Comparison of ENCODE assay signal across 8 cellular contexts in the genomic region with DNA sequence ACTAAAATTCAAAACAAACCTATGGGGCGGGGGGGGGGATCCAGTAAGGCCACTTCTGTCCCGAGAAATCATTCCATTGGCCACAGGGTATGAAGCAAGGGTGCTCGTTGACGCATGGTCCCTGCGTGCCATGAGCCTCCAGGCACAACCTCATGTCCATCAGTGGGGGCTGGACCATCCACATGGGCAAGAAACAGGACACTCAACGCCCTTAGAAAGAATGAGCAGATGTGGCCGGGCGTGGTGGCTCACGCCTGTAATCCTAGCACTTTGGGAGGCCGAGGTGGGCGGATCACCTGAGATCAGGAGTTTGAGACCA. TPM values are rescaled to one million over a fixed set of nuclear protein-coding genes. Genes with fewer than 3 reads are reported as not detected.
DNase-seq lines count a peak whose midpoint lies in the region; ATAC-seq and TF ChIP-seq lines count a peak whose summit lies in the region.

No MANE protein-coding gene starts in this region.

- no peak for TF ChIP-seq POLR2A in transverse colon (IDR thresholded peaks at IDR 0.05)

- no peaks in the 10 kb centered on the region for H3K9me3 Mint-ChIP-seq in activated T-cell treated with anti-CD3 and anti-CD28 coated beads, Interleukin-2, amount 50 U/mL, for 72 hours

- ATAC-seq in activated T-cell treated with anti-CD3 and anti-CD28 coated beads, Interleukin-2, amount 50 U/mL, for 72 hours (replicated peaks in 1 of 2) = no peak
- ATAC-seq in mucosa of descending colon (peak; percentile 8), HG03108 (IDR thresholded peaks at IDR 0.05; ENCODE audit: unreplicated experiment) (no peak)

- peaks cover 10% of the 10 kb centered on the region for H3K4me1 Mint-ChIP-seq in activated T-cell treated with anti-CD3 and anti-CD28 coated beads, Interleukin-2, amount 50 U/mL, for 72 hours (ENCODE audit: low read depth)

- no peak for TF ChIP-seq CTCF in colonic mucosa (IDR thresholded peaks at IDR 0.05)
- no peak for TF ChIP-seq CTCF in mucosa of descending colon (IDR thresholded peaks at IDR 0.05)
- no peak for TF ChIP-seq CTCF in transverse colon (IDR thresholded peaks at IDR 0.05)

- H3K4me3 ChIP-seq in colonic mucosa (no peak overlapping the region), mucosa of descending colon (no peak overlapping the region), transverse colon (no peak overlapping the region)

- H3K9ac ChIP-seq in colonic mucosa (ENCODE audit: low read depth in 2 of 2, low read length in 2 of 2) = peak overlapping the region; percentile 16 to 30

- no peak for TF ChIP-seq EP300 in transverse colon (IDR thresholded peaks at IDR 0.05; ENCODE audit: low read depth)

- intact Hi-C loops in colonic mucosa (cut with DNase I) (no loop called here), mucosa of descending colon (cut with DNase I, micrococcal nuclease) (no loop called here), transverse colon (cut with DNase I; ENCODE audit: low total_unique reads) (no loop called here)

- in situ Hi-C loops in transverse colon (cut with MboI; ENCODE audit: low pct_ligation_motif_present in 1 of 4, low pct_unique_long_range_greater_than_20kb in 1 of 4, low sequenced_read_pairs in 3 of 4) = loop anchor here in 1 of 4 donors (25.0 kb wide), 1 partner anchor 91 kb away; no protein-coding TSS in a partner anchor

- H3K27ac ChIP-seq in colonic mucosa = peak overlapping the region; percentile 75
- peak overlapping the region; percentile 65 to 76 (median 74) for H3K27ac ChIP-seq in transverse colon

- 60% methylated on average over 9 of the region's 11 CpGs; no CpG with 5 or more reads in 1 of the 2 donors for WGBS in transverse colon (ENCODE audit: low coverage in 1 of 2), 2 donors

- no peaks in the 10 kb centered on the region for H3K36me3 ChIP-seq in colonic mucosa
- H3K36me3 ChIP-seq in mucosa of descending colon (ENCODE audit: low read depth) = no peaks in the 10 kb centered on the region
- no peaks in the 10 kb centered on the region for H3K36me3 ChIP-seq in transverse colon

- H3K27me3 Mint-ChIP-seq in activated T-cell treated with anti-CD3 and anti-CD28 coated beads, Interleukin-2, amount 50 U/mL, for 72 hours (ENCODE audit: low read depth) = peaks cover 16% of the 10 kb centered on the region

- no peak overlapping the region for H3K27ac Mint-ChIP-seq in activated T-cell treated with anti-CD3 and anti-CD28 coated beads, Interleukin-2, amount 50 U/mL, for 72 hours

- no peak for DNase-seq in activated T-cell treated with anti-CD3 and anti-CD28 coated beads, Interleukin-2, amount 50 U/mL, for 72 hours
- DNase-seq in activated T-cell treated with anti-CD3 and anti-CD28 coated beads, Interleukin-2, amount 50 U/mL, for 48 hours = no peak
- DNase-seq in colonic mucosa (no peak), mucosa of descending colon (peak in 1 of 3 donors; percentile 52), transverse colon (no peak), SIG-M5 treated with dmso at 0.1 percent for 504 hours (lab: John Stamatoyannopoulos, UW; ENCODE audit: unreplicated experiment) (no peak), NCI-H2171 treated with DMSO at 0.1 percent for 48 hours (lab: John Stamatoyannopoulos, UW) (no peak)

- peaks cover 12% of the 10 kb centered on the region for H3K4me1 ChIP-seq in colonic mucosa
- H3K4me1 ChIP-seq in mucosa of descending colon (ENCODE audit: low read depth) = peaks cover 15% of the 10 kb centered on the region
- H3K4me1 ChIP-seq in transverse colon = peaks cover 19 to 33% (median 21%) of the 10 kb centered on the region in 4 donors

- no peaks in the 10 kb centered on the region for H3K9me3 ChIP-seq in colonic mucosa
- no peaks in the 10 kb centered on the region for H3K9me3 ChIP-seq in mucosa of descending colon
- H3K9me3 ChIP-seq in transverse colon = no peaks in the 10 kb centered on the region

- H3K27me3 ChIP-seq in colonic mucosa = no peaks in the 10 kb centered on the region
- H3K27me3 ChIP-seq in transverse colon = no peaks in the 10 kb centered on the region

- H3K4me3 Mint-ChIP-seq in activated T-cell treated with anti-CD3 and anti-CD28 coated beads, Interleukin-2, amount 50 U/mL, for 72 hours = peak overlapping the region; percentile 51 to 73

- H3K36me3 Mint-ChIP-seq in activated T-cell treated with anti-CD3 and anti-CD28 coated beads, Interleukin-2, amount 50 U/mL, for 72 hours (ENCODE audit: insufficient read depth in 2 of 2) = no peaks in the 10 kb centered on the region

RNA-seq across cellular contexts. Expression of gene TGM2, which starts 12.1 kb away (rescaled TPM):
- total RNA-seq in activated T-cell treated with anti-CD3 and anti-CD28 coated beads, Interleukin-2, amount 50 U/mL, for 72 hours = under 1 TPM; 0.23 to 0.38 TPM
- total RNA-seq in colonic mucosa (10 to 100 TPM; 14.5 to 32.8 TPM), mucosa of descending colon (10 to 100 TPM; 14.9 to 62.2 (median 33.3) TPM), transverse colon (10 to 100 TPM; 14.2 to 52.0 (median 21.7) TPM)

Comparison
In these comparisons a context has a peak if more than half of its experiments do, and no peak if none do; other contexts are left out.
1. RNA of gene TGM2, which starts 12.1 kb away (total RNA-seq): 14.9 to 62.2 TPM in mucosa of descending colon, 14.5 to 32.8 TPM in colonic mucosa and 14.2 to 52.0 TPM in transverse colon; 0.23 to 0.38 TPM in activated T-cell treated with anti-CD3 and anti-CD28 coated beads, Interleukin-2, amount 50 U/mL, for 72 hours; every median in the first group is over 10 times any median in the second.